Comparison of ENCODE assay signal across 10 cellular contexts in the genomic region with DNA sequence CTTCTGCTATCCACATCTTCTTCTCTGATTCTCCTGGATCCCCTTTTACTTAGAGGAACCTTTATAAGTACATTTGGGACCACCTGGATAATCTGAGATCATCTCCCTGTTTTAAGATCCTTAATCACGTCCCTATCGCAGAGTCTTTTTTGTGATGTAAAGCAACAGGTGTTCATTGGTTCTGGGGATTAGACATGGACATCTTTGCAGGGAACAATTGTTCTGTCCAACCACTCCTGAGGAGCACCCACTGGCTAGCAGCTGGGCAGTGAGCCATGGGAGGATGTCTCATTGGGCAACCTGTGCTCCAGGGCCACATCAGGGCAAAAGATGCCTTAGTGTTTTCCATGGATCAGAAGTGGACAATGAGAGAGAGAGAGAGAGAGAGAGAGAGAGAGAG.
"Had no signal": no experiment of that assay in that cellular context is flagged by ENCODE, and none has a peak within 500 bp of the region (broad histone marks: within the 10 kb centered on the region; RNA-seq: fewer than 3 reads in every experiment).

No MANE protein-coding gene starts in this region.

- FAIRE-seq: H1, H54, K562 had no signal

- H2AFZ ChIP-seq: GM23338 had no signal

- H3K4me2 ChIP-seq: GM23338 had no signal

- H3K27ac ChIP-seq: HL-60 had no signal

- ATAC-seq: GM23338 had no signal

- DNase-seq: H9, HCEC 1CT, HFFc6, IMR-90, KG1 had no signal

- H3K4me3 ChIP-seq: GM23338, K562 had no signal
